In the genomic region with DNA sequence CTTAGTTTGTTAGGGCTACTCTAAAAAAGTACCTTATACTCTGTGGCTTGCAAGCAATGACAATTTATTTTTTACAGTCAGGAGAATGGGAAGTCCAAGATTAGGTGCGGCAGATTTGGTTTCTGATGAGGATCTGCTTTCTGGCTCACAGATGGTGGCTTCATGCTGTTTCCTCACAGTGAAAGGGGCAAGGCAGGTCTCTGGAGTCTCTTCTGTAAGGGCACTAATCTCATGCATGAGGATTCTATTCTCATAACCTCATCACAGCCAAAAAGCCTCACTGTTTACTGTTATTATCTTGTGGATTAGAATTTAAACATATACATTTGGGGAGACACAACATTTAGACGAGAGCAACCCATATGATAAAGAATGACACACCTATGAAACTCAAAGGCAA, we compare ENCODE assay signal across 18 cellular contexts.
"Had no signal": no experiment of that assay in that cellular context is flagged by ENCODE, and none has a peak within 500 bp of the region (broad histone marks: within the 10 kb centered on the region; RNA-seq: fewer than 3 reads in every experiment).

No MANE protein-coding gene starts in this region.

- H3K27me3 Mint-ChIP-seq: activated naive CD4-positive, alpha-beta T cell treated with anti-CD3 and anti-CD28 coated beads, Interleukin-2, amount 50 U/mL, for 24 hours had no signal

- H3K4me3 ChIP-seq: breast epithelium, gastrocnemius medialis, heart left ventricle, sigmoid colon, stomach, vagina had no signal

- H3K27me3 ChIP-seq: breast epithelium, gastrocnemius medialis, heart left ventricle, sigmoid colon, stomach, vagina had no signal

- H3K4me1 ChIP-seq: breast epithelium, gastrocnemius medialis, heart left ventricle, sigmoid colon, stomach, vagina had no signal

- H3K4me1 Mint-ChIP-seq: activated naive CD4-positive, alpha-beta T cell treated with anti-CD3 and anti-CD28 coated beads, Interleukin-2, amount 50 U/mL, for 24 hours; nephron progenitor cell; stimulated activated effector memory CD8-positive, alpha-beta T cell treated with anti-CD3 and anti-CD28 coated beads, Interleukin-12 subunit alpha, Interleukin-12 subunit beta, amount 100 ng/mL, for 72 hours had no signal

- H3K27ac ChIP-seq: breast epithelium, gastrocnemius medialis, heart left ventricle, sigmoid colon, stomach, vagina, VCaP had no signal

- H3K27ac Mint-ChIP-seq: activated naive CD4-positive, alpha-beta T cell treated with anti-CD3 and anti-CD28 coated beads, Interleukin-2, amount 50 U/mL, for 24 hours; nephron progenitor cell; stimulated activated effector memory CD8-positive, alpha-beta T cell treated with anti-CD3 and anti-CD28 coated beads, Interleukin-12 subunit alpha, Interleukin-12 subunit beta, amount 100 ng/mL, for 72 hours had no signal

- H3K36me3 Mint-ChIP-seq: activated naive CD4-positive, alpha-beta T cell treated with anti-CD3 and anti-CD28 coated beads, Interleukin-2, amount 50 U/mL, for 24 hours; stimulated activated effector memory CD8-positive, alpha-beta T cell treated with anti-CD3 and anti-CD28 coated beads, Interleukin-12 subunit alpha, Interleukin-12 subunit beta, amount 100 ng/mL, for 72 hours had no signal

- DNase-seq: activated CD4-positive, alpha-beta T cell treated with anti-CD3 and anti-CD28 coated beads for 1 hour; activated gamma-delta T cell; effector CD8-positive, alpha-beta T cell; gastrocnemius medialis; heart left ventricle; kidney; nephron progenitor cell; occipital lobe; posterior cingulate gyrus; sigmoid colon; stimulated activated CD4-positive, alpha-beta T cell treated with anti-CD3 and anti-CD28 coated beads, Interleukin-4, amount 100 ng/mL, for 24 hours; stomach; trophoblast cell had no signal

- H3K9me3 Mint-ChIP-seq: nephron progenitor cell had no signal

- H3K36me3 ChIP-seq: breast epithelium, gastrocnemius medialis, heart left ventricle, sigmoid colon, stomach, vagina had no signal

- H3K9me3 ChIP-seq: breast epithelium, gastrocnemius medialis, heart left ventricle, sigmoid colon, stomach, vagina had no signal

- H3K4me3 Mint-ChIP-seq: activated naive CD4-positive, alpha-beta T cell treated with anti-CD3 and anti-CD28 coated beads, Interleukin-2, amount 50 U/mL, for 24 hours; nephron progenitor cell; stimulated activated effector memory CD8-positive, alpha-beta T cell treated with anti-CD3 and anti-CD28 coated beads, Interleukin-12 subunit alpha, Interleukin-12 subunit beta, amount 100 ng/mL, for 72 hours had no signal
